Comparison of ENCODE assay signal across 1 cellular context in genomic region chr11:84247931-84248330, GRCh38.
TF ChIP-seq lines count a peak whose summit lies in the region.

No MANE protein-coding gene starts in this region.

TF ChIP-seq in SK-N-SH, 30 proteins besides CTCF, POLR2A, EP300 and RAD21 (continued from another document):
- no peak for TF ChIP-seq REST (IDR thresholded peaks at IDR 0.05; ENCODE audit: low read depth, low read length)
- no peak for TF ChIP-seq FOSL2 (IDR thresholded peaks at IDR 0.05; ENCODE audit: borderline replicate concordance, low read depth)
- no peak for TF ChIP-seq POLR2AphosphoS5 (IDR thresholded peaks at IDR 0.05; ENCODE audit: low read depth, low read length)
- TF ChIP-seq JUND (IDR thresholded peaks at IDR 0.05): no peak
- TF ChIP-seq GABPA (IDR thresholded peaks at IDR 0.05; ENCODE audit: low read depth): no peak
- TF ChIP-seq GATA2 (CRISPR knock-in tag; IDR thresholded peaks at IDR 0.05): no peak
- TF ChIP-seq NFIC (IDR thresholded peaks at IDR 0.05; ENCODE audit: borderline replicate concordance): no peak
- no peak for TF ChIP-seq RXRA (IDR thresholded peaks at IDR 0.05; ENCODE audit: borderline replicate concordance, low read depth)
- no peak for TF ChIP-seq USF2 (IDR thresholded peaks at IDR 0.05; ENCODE audit: borderline replicate concordance, low read depth, low read length)
- no peak for TF ChIP-seq IRF3 (IDR thresholded peaks at IDR 0.05; ENCODE audit: low read depth, low read length)
- no peak for TF ChIP-seq MAX (IDR thresholded peaks at IDR 0.05; ENCODE audit: low read depth)
- TF ChIP-seq FOXM1 (IDR thresholded peaks at IDR 0.05; ENCODE audit: low read depth): no peak
- TF ChIP-seq SMC3 (IDR thresholded peaks at IDR 0.05; ENCODE audit: low read depth, low read length): no peak
